22 cellular contexts compared by ENCODE assay signal in genomic region chr3:172291650-172292049, GRCh38.
A peak's percentile ranks its signal among the peaks of the same experiment; 100 is the strongest.
DNase-seq lines count a peak whose midpoint lies in the region; ATAC-seq, FAIRE-seq and TF ChIP-seq lines count a peak whose summit lies in the region.
"Had no signal": no experiment of that assay in that cellular context is flagged by ENCODE, and none has a peak within 500 bp of the region (broad histone marks: within the 10 kb centered on the region; RNA-seq: fewer than 3 reads in every experiment).

No MANE protein-coding gene starts in this region.

- ATAC-seq in HepG2 (no peak), right lobe of liver (no peak), omental fat pad (ENCODE audit: low FRiP score) (no peak)
- ATAC-seq: A549 had no signal

- H3K27me3 Mint-ChIP-seq in osteocyte (ENCODE audit: unreplicated experiment) (no peaks in the 10 kb centered on the region), mesothelial cell of epicardium (ENCODE audit: low read depth) (no peaks in the 10 kb centered on the region)
- H3K27me3 Mint-ChIP-seq: B cell, IgD-negative memory B cell had no signal

- H3K4me3 ChIP-seq in HepG2 (replicated peaks in 1 of 3; ENCODE audit: insufficient read depth in 1 of 3, low read depth in 2 of 3, low read length in 3 of 3) (no peak overlapping the region), right lobe of liver (no peak overlapping the region), left ventricle myocardium inferior (no peak overlapping the region), smooth muscle cell (no peak overlapping the region)
- H3K4me3 ChIP-seq: A549, Peyer's patch had no signal

- TF ChIP-seq POLR2A in HepG2 (IDR thresholded peaks at IDR 0.05; ENCODE audit: insufficient read depth in 1 of 2, low read depth in 2 of 2, low read length in 2 of 2) (no peak), right lobe of liver (IDR thresholded peaks at IDR 0.05) (no peak)

- DNase-seq in HepG2 (ENCODE audit: low spot score) = no peak
- no peak for DNase-seq in right lobe of liver
- DNase-seq in left ventricle myocardium inferior = no peak
- no peak for DNase-seq in osteocyte (ENCODE audit: extremely low spot score, unreplicated experiment)
- DNase-seq in smooth muscle cell (lab: John Stamatoyannopoulos, UW; ENCODE audit: unreplicated experiment) = no peak
- no peak for DNase-seq in GM10266 (ENCODE audit: extremely low spot score)
- no peak for DNase-seq in omental fat pad (ENCODE audit: low spot score)
- DNase-seq in mesothelial cell of epicardium (ENCODE audit: low spot score in 2 of 2, unreplicated experiment in 2 of 2) = no peak
- DNase-seq: MV-4-11, NCI-H1105 treated with DMSO at 0.1 percent for 48 hours, NCI-H2081, NCI-H2171, NCI-H345, NCI-H524, NCI-H774, Peyer's patch had no signal

- peaks cover 69% of the 10 kb centered on the region for H3K36me3 Mint-ChIP-seq in osteocyte (ENCODE audit: unreplicated experiment)
- peaks cover 32% of the 10 kb centered on the region for H3K36me3 Mint-ChIP-seq in mesothelial cell of epicardium

- WGBS in HepG2 (ENCODE audit: low lambda C conversion rate) = 95% methylated on average over 3 of the region's 3 CpGs
- WGBS in right lobe of liver (ENCODE audit: insufficient coverage, low coverage, low lambda C conversion rate, missing lambda C conversion rate) = 98% methylated on average over 3 of the region's 3 CpGs
- WGBS in smooth muscle cell (ENCODE audit: low lambda C conversion rate) = 87% methylated on average over 3 of the region's 3 CpGs

- no peaks in the 10 kb centered on the region; the same call in 1 of the 2 replicates for H3K4me1 ChIP-seq in HepG2 (ENCODE audit: insufficient read depth, low read length)
- peaks cover 0 to 12% (median 0%) of the 10 kb centered on the region in 4 donors for H3K4me1 ChIP-seq in right lobe of liver
- peaks cover 88% of the 10 kb centered on the region for H3K4me1 ChIP-seq in left ventricle myocardium inferior
- no peaks in the 10 kb centered on the region for H3K4me1 ChIP-seq in smooth muscle cell (ENCODE audit: low read depth)

- H3K4me1 Mint-ChIP-seq in osteocyte (ENCODE audit: unreplicated experiment) (peaks cover 17% of the 10 kb centered on the region), mesothelial cell of epicardium (peaks cover 18% of the 10 kb centered on the region)

- CTCF ChIA-PET in HepG2 (lab: Yijun Ruan, JAX; ENCODE audit: low intra/inter-chr PET ratio, low total read pairs) = no interaction called here

- H3K27me3 ChIP-seq in HepG2 (ENCODE audit: control insufficient read depth in 1 of 2, insufficient read depth in 2 of 2, low read length in 2 of 2) (no peaks in the 10 kb centered on the region), right lobe of liver (no peaks in the 10 kb centered on the region), left ventricle myocardium inferior (ENCODE audit: low read depth) (no peaks in the 10 kb centered on the region), smooth muscle cell (ENCODE audit: low read depth) (no peaks in the 10 kb centered on the region)
- H3K27me3 ChIP-seq: Peyer's patch had no signal

- BruUV-seq in HepG2 (replicated peaks; lab: Mats Ljungman, UMichigan) = no TSS peak

- H3K9ac ChIP-seq in HepG2 (ENCODE audit: insufficient read depth, low read depth, low read length) (no peak overlapping the region), smooth muscle cell (ENCODE audit: low read depth) (no peak overlapping the region)

- H3K27ac ChIP-seq in HepG2 (ENCODE audit: extremely low read length, insufficient read depth, low read length) (no peak overlapping the region), right lobe of liver (no peak overlapping the region), left ventricle myocardium inferior (replicated peaks) (peak overlapping the region; percentile 87), smooth muscle cell (ENCODE audit: low read depth) (peak overlapping the region; percentile 88)
- H3K27ac ChIP-seq: A549, Peyer's patch had no signal

- FAIRE-seq in HepG2 (lab: Jason Lieb, UNC) = no peak
- FAIRE-seq: A549, G401.6, HTR-8/SVneo had no signal

- no peak for TF ChIP-seq RAD21 in HepG2 (CRISPR knock-in tag; IDR thresholded peaks at IDR 0.05)

- intact Hi-C loops in HepG2 (cut with micrococcal nuclease; ENCODE audit: unreplicated experiment) = no loop called here
- intact Hi-C loops in right lobe of liver (cut with DNase I) = no loop called here
- intact Hi-C loops in left ventricle myocardium inferior (cut with micrococcal nuclease) = no loop called here

- TF ChIP-seq EP300 in HepG2 (IDR thresholded peaks at IDR 0.05; ENCODE audit: low read depth in 2 of 2, low read length in 2 of 2) (no peak), HepG2 (CRISPR knock-in tag; IDR thresholded peaks at IDR 0.05; ENCODE audit: borderline replicate concordance) (no peak)

- no peaks in the 10 kb centered on the region for H3K9me3 ChIP-seq in HepG2 (ENCODE audit: low read length)
- no peaks in the 10 kb centered on the region for H3K9me3 ChIP-seq in right lobe of liver
- no peaks in the 10 kb centered on the region for H3K9me3 ChIP-seq in left ventricle myocardium inferior (replicated peaks)
- H3K9me3 ChIP-seq in smooth muscle cell (replicated peaks; ENCODE audit: low read depth) = no peaks in the 10 kb centered on the region
- H3K9me3 ChIP-seq: A549, Peyer's patch had no signal

- H3K9me3 Mint-ChIP-seq in osteocyte (ENCODE audit: unreplicated experiment) = no peaks in the 10 kb centered on the region
- peaks cover 3% of the 10 kb centered on the region for H3K9me3 Mint-ChIP-seq in mesothelial cell of epicardium

- H3K36me3 ChIP-seq in HepG2 (replicated peaks in 1 of 2; ENCODE audit: control insufficient read depth in 1 of 2, insufficient read depth in 2 of 2, low read length in 2 of 2) (peaks cover 40 to 96% of the 10 kb centered on the region in 2 experiments), right lobe of liver (peaks cover 0 to 30% (median 8%) of the 10 kb centered on the region in 4 donors), left ventricle myocardium inferior (peaks cover 23% of the 10 kb centered on the region), smooth muscle cell (ENCODE audit: low read depth) (peaks cover 10% of the 10 kb centered on the region)

- peak overlapping the region; percentile 12 for H3K27ac Mint-ChIP-seq in osteocyte (ENCODE audit: unreplicated experiment)
- no peak overlapping the region for H3K27ac Mint-ChIP-seq in mesothelial cell of epicardium
- H3K27ac Mint-ChIP-seq: B cell, IgD-negative memory B cell had no signal

- H3K79me2 ChIP-seq in HepG2 (ENCODE audit: insufficient read depth, low read length) = peaks cover 56% of the 10 kb centered on the region
- peaks cover 96% of the 10 kb centered on the region for H3K79me2 ChIP-seq in smooth muscle cell (ENCODE audit: low read depth)

- H3K4me3 Mint-ChIP-seq in osteocyte (ENCODE audit: unreplicated experiment) (no peak overlapping the region), mesothelial cell of epicardium (no peak overlapping the region)
- H3K4me3 Mint-ChIP-seq: B cell, CD14-positive monocyte, IgD-negative memory B cell had no signal

- peaks cover 96% of the 10 kb centered on the region for H4K20me1 ChIP-seq in HepG2 (ENCODE audit: insufficient read depth, low read length)
- peaks cover 99% of the 10 kb centered on the region for H4K20me1 ChIP-seq in smooth muscle cell (ENCODE audit: low read depth)

- TF ChIP-seq CTCF in HepG2 (CRISPR knock-in tag; IDR thresholded peaks at IDR 0.05) = no peak
- no peak for TF ChIP-seq CTCF in right lobe of liver (IDR thresholded peaks at IDR 0.05)
- TF ChIP-seq CTCF in left ventricle myocardium inferior (IDR thresholded peaks at IDR 0.05; ENCODE audit: borderline replicate concordance) = no peak
- TF ChIP-seq CTCF in osteocyte (IDR thresholded peaks at IDR 0.05) = no peak
- no peak for TF ChIP-seq CTCF in smooth muscle cell (IDR thresholded peaks at IDR 0.05; ENCODE audit: borderline replicate concordance, insufficient read depth, poor library complexity, severe bottlenecking)
- TF ChIP-seq CTCF in GM10266 (IDR thresholded peaks at IDR 0.05; ENCODE audit: control insufficient read depth, insufficient read depth, low read depth, missing control alignments) = no peak
- no peak for TF ChIP-seq CTCF in omental fat pad (IDR thresholded peaks at IDR 0.05)
- no peak for TF ChIP-seq CTCF in mesothelial cell of epicardium (IDR thresholded peaks at IDR 0.05; ENCODE audit: unreplicated experiment)

- in situ Hi-C loops in HepG2 (cut with HindIII; ENCODE audit: extremely low pct_ligation_motif_present, low pct_unique_long_range_greater_than_20kb) = no loop called here

- H3F3A ChIP-seq in smooth muscle cell (ENCODE audit: low read depth) = peaks cover 29% of the 10 kb centered on the region

- POLR2A ChIA-PET in HepG2 (lab: Yijun Ruan, JAX) = no interaction called here

- H3K4me2 ChIP-seq in HepG2 (ENCODE audit: low read depth, low read length) (no peak overlapping the region), smooth muscle cell (no peak overlapping the region)
- H3K4me2 ChIP-seq: A549 had no signal

- H2AFZ ChIP-seq in HepG2 (ENCODE audit: low read length) (no peak overlapping the region), smooth muscle cell (ENCODE audit: low read depth) (no peak overlapping the region)

TF ChIP-seq in HepG2, 621 proteins besides CTCF, POLR2A, EP300 and RAD21 (continues in another document):
- no peak for TF ChIP-seq NPAS2 (CRISPR knock-in tag; IDR thresholded peaks at IDR 0.05; ENCODE audit: borderline replicate concordance)
- no peak for TF ChIP-seq PRDM15 (CRISPR knock-in tag; IDR thresholded peaks at IDR 0.05)
- TF ChIP-seq RBM22 (optimal IDR thresholded peaks at IDR 0.05; ENCODE audit: low read length) = peak; percentile 92

Comparison
In these comparisons a context has a peak if more than half of its experiments do, and no peak if none do; other contexts are left out.
1. H3K27ac ChIP-seq: peak in left ventricle myocardium inferior (single experiment) and smooth muscle cell (single experiment); none in HepG2 (single experiment) and right lobe of liver (0 of 3).